ENCODE assay signal across 8 cellular contexts in genomic region chr17:64780096-64781012, GRCh38.
DNase-seq lines count a peak whose midpoint lies in the region; ATAC-seq and TF ChIP-seq lines count a peak whose summit lies in the region.

No MANE protein-coding gene starts in this region.

- no peaks in the 10 kb centered on the region for H3K9me3 ChIP-seq in CD4-positive, alpha-beta T cell (ENCODE audit: control insufficient read depth, low read length)
- H3K9me3 ChIP-seq in KOPT-K1 (ENCODE audit: insufficient read depth, low read length, poor library complexity, severe bottlenecking) (no peaks in the 10 kb centered on the region), muscle layer of duodenum (ENCODE audit: control insufficient read depth in 1 of 2, low read length in 2 of 2) (no peaks in the 10 kb centered on the region)

- peak overlapping the region; percentile 82 for H3K4me3 Mint-ChIP-seq in CD4-positive, alpha-beta T cell
- H3K4me3 Mint-ChIP-seq in activated CD4-positive, alpha-beta memory T cell treated with anti-CD3 and anti-CD28 coated beads, Interleukin-2, amount 10 ng/mL, durations not matched to agents 7 days and 5 days: peak overlapping the region; percentile 82
- H3K4me3 Mint-ChIP-seq in effector memory CD8-positive, alpha-beta T cell: peak overlapping the region; percentile 79 to 80

- peaks cover 19% of the 10 kb centered on the region for H3K27me3 Mint-ChIP-seq in CD4-positive, alpha-beta T cell
- H3K27me3 Mint-ChIP-seq in activated CD4-positive, alpha-beta memory T cell treated with anti-CD3 and anti-CD28 coated beads, Interleukin-2, amount 10 ng/mL, durations not matched to agents 7 days and 5 days: peaks cover 1% of the 10 kb centered on the region
- H3K27me3 Mint-ChIP-seq in effector memory CD8-positive, alpha-beta T cell: no peaks in the 10 kb centered on the region

- H3K27ac Mint-ChIP-seq in CD4-positive, alpha-beta T cell: peak overlapping the region; percentile 44
- H3K27ac Mint-ChIP-seq in activated CD4-positive, alpha-beta memory T cell treated with anti-CD3 and anti-CD28 coated beads, Interleukin-2, amount 10 ng/mL, durations not matched to agents 7 days and 5 days: peak overlapping the region; percentile 83
- H3K27ac Mint-ChIP-seq in effector memory CD8-positive, alpha-beta T cell: peak overlapping the region; percentile 58 to 73

- H3K4me1 Mint-ChIP-seq in CD4-positive, alpha-beta T cell (ENCODE audit: low read depth): peaks cover 30% of the 10 kb centered on the region
- H3K4me1 Mint-ChIP-seq in activated CD4-positive, alpha-beta memory T cell treated with anti-CD3 and anti-CD28 coated beads, Interleukin-2, amount 10 ng/mL, durations not matched to agents 7 days and 5 days: peaks cover 46% of the 10 kb centered on the region
- peaks cover 13 to 29% of the 10 kb centered on the region in 2 donors for H3K4me1 Mint-ChIP-seq in effector memory CD8-positive, alpha-beta T cell (ENCODE audit: low read depth in 2 of 2)

- DNase-seq in CD4-positive, alpha-beta T cell: peak; percentile 54 to 78 (median 72)
- DNase-seq in activated CD4-positive, alpha-beta memory T cell treated with anti-CD3 and anti-CD28 coated beads, Interleukin-2, amount 10 ng/mL, durations not matched to agents 7 days and 5 days: peak; percentile 92
- peak; percentile 66 to 74 (median 70) for DNase-seq in effector memory CD8-positive, alpha-beta T cell
- DNase-seq in stimulated activated naive CD4-positive, alpha-beta T cell (lab: John Stamatoyannopoulos, UW): peak; percentile 34 to 72 (median 60)

- H3K4me1 ChIP-seq in muscle layer of duodenum (ENCODE audit: control insufficient read depth in 1 of 2, insufficient read depth in 2 of 2, low read length in 2 of 2): peaks cover 4 to 56% of the 10 kb centered on the region in 2 donors

- peak overlapping the region; percentile 37 to 56 for H3K4me3 ChIP-seq in muscle layer of duodenum (ENCODE audit: low read depth in 1 of 2, low read length in 2 of 2)

- intact Hi-C loops in CD4-positive, alpha-beta T cell (cut with DNase I, micrococcal nuclease): no loop called here

- POLR2A ChIA-PET in CD4-positive, alpha-beta T cell (lab: Charles Lee): no interaction called here
- POLR2A ChIA-PET in activated CD4-positive, alpha-beta memory T cell treated with anti-CD3 and anti-CD28 coated beads, Interleukin-2, amount 10 ng/mL, durations not matched to agents 7 days and 5 days (lab: Charles Lee): interaction anchor here (1.0 to 1.8 kb wide), 7 partner anchors 12 to 399 kb away, joined by 3 to 9 read pairs (median 5); partner anchors contain the start of gene GNA13

- peaks cover 7% of the 10 kb centered on the region for H3K36me3 Mint-ChIP-seq in CD4-positive, alpha-beta T cell (ENCODE audit: low read depth)
- peaks cover 29% of the 10 kb centered on the region for H3K36me3 Mint-ChIP-seq in activated CD4-positive, alpha-beta memory T cell treated with anti-CD3 and anti-CD28 coated beads, Interleukin-2, amount 10 ng/mL, durations not matched to agents 7 days and 5 days (ENCODE audit: low read depth)
- peaks cover 33% of the 10 kb centered on the region for H3K36me3 Mint-ChIP-seq in effector memory CD8-positive, alpha-beta T cell (ENCODE audit: insufficient read depth)

- no peak for TF ChIP-seq CTCF in CD4-positive, alpha-beta T cell (IDR thresholded peaks at IDR 0.05)

- ATAC-seq in CD4-positive, alpha-beta T cell (ENCODE audit: poor library complexity): peak; percentile 77
- peak; percentile 74 for ATAC-seq in effector memory CD8-positive, alpha-beta T cell (replicated peaks)
- no peak for ATAC-seq in HG03175 (IDR thresholded peaks at IDR 0.05; ENCODE audit: unreplicated experiment)
- ATAC-seq in HG03521 (IDR thresholded peaks at IDR 0.05; ENCODE audit: unreplicated experiment): no peak

- no peaks in the 10 kb centered on the region for H3K27me3 ChIP-seq in CD4-positive, alpha-beta T cell (ENCODE audit: control insufficient read depth, insufficient read depth, low read length)
- peaks cover 17% of the 10 kb centered on the region for H3K27me3 ChIP-seq in muscle layer of duodenum (ENCODE audit: low read depth, low read length)

- H3K36me3 ChIP-seq in KOPT-K1 (ENCODE audit: insufficient read depth, low read length) (peaks cover 39% of the 10 kb centered on the region), muscle layer of duodenum (ENCODE audit: control insufficient read depth in 1 of 2, insufficient read depth in 2 of 2, low read length in 2 of 2) (peaks cover 0 to 23% of the 10 kb centered on the region in 2 donors)

- CTCF ChIA-PET in CD4-positive, alpha-beta T cell (lab: Charles Lee): no interaction called here
- CTCF ChIA-PET in activated CD4-positive, alpha-beta memory T cell treated with anti-CD3 and anti-CD28 coated beads, Interleukin-2, amount 10 ng/mL, durations not matched to agents 7 days and 5 days (lab: Charles Lee): interaction anchor here (1.3 to 1.5 kb wide), 2 partner anchors 205 to 399 kb away, joined by 3 read pairs; no protein-coding TSS in a partner anchor

- H3K9me3 Mint-ChIP-seq in CD4-positive, alpha-beta T cell: no peaks in the 10 kb centered on the region
- no peaks in the 10 kb centered on the region for H3K9me3 Mint-ChIP-seq in activated CD4-positive, alpha-beta memory T cell treated with anti-CD3 and anti-CD28 coated beads, Interleukin-2, amount 10 ng/mL, durations not matched to agents 7 days and 5 days
- no peaks in the 10 kb centered on the region for H3K9me3 Mint-ChIP-seq in effector memory CD8-positive, alpha-beta T cell

- no peak overlapping the region for H3K27ac ChIP-seq in CD4-positive, alpha-beta T cell (ENCODE audit: low read depth, low read length)
- H3K27ac ChIP-seq in KOPT-K1 (ENCODE audit: low read depth, low read length, poor library complexity, severe bottlenecking) (peak overlapping the region; percentile 38), muscle layer of duodenum (ENCODE audit: low read length) (no peak overlapping the region)

Comparison
In these comparisons a context has a peak if more than half of its experiments do, and no peak if none do; other contexts are left out.
1. ATAC-seq: peak in CD4-positive, alpha-beta T cell (single experiment) and effector memory CD8-positive, alpha-beta T cell (single experiment); none in HG03175 (single experiment) and HG03521 (single experiment).
2. Peak in every context shown above with its lines, with median percentiles within 50 percentile points of each other: DNase-seq, H3K27ac Mint-ChIP-seq and H3K4me3 Mint-ChIP-seq.